In genomic region chr4:184506527-184507121, GRCh38 we compare ENCODE assay signal across 8 cellular contexts. TPM values are rescaled to one million over a fixed set of nuclear protein-coding genes. Genes with fewer than 3 reads are reported as not detected.
A peak's percentile ranks its signal among the peaks of the same experiment; 100 is the strongest.
DNase-seq lines count a peak whose midpoint lies in the region; ATAC-seq and TF ChIP-seq lines count a peak whose summit lies in the region.

No MANE protein-coding gene starts in this region.

- no peak for TF ChIP-seq POLR2A in heart left ventricle (IDR thresholded peaks at IDR 0.05)
- TF ChIP-seq POLR2A in NB4 (IDR thresholded peaks at IDR 0.05; ENCODE audit: extremely low read depth, insufficient read length), result no peak

- H3K9me3 Mint-ChIP-seq in progenitor cell of endocrine pancreas (ENCODE audit: low read depth), result peaks cover 11% of the 10 kb centered on the region

- H3K27me3 ChIP-seq in heart left ventricle, result no peaks in the 10 kb centered on the region
- no peaks in the 10 kb centered on the region for H3K27me3 ChIP-seq in brain microvascular endothelial cell (replicated peaks)

- intact Hi-C loops in heart left ventricle (cut with DNase I), result no loop called here
- intact Hi-C loops in Right ventricle myocardium superior (cut with DNase I), result no loop called here

- peaks cover 0 to 46% (median 0%) of the 10 kb centered on the region in 12 donors for H3K4me1 ChIP-seq in heart left ventricle

- ATAC-seq in heart left ventricle (peak in 3 of 4 donors; percentile 31 to 58 (median 39)), Right ventricle myocardium superior (ENCODE audit: poor library complexity) (no peak), HG02678 (IDR thresholded peaks at IDR 0.05; ENCODE audit: unreplicated experiment) (peak; percentile 99)

- H3K36me3 Mint-ChIP-seq in progenitor cell of endocrine pancreas (ENCODE audit: insufficient read depth), result no peaks in the 10 kb centered on the region

- peak in 2 of 12 donors; percentile 11 to 12 for TF ChIP-seq CTCF in heart left ventricle (IDR thresholded peaks at IDR 0.05)
- no peak for TF ChIP-seq CTCF in NB4 (IDR thresholded peaks at IDR 0.05; ENCODE audit: low read depth, low read length)
- peak; percentile 43 for TF ChIP-seq CTCF in brain microvascular endothelial cell (IDR thresholded peaks at IDR 0.05; ENCODE audit: low read depth, low read length, missing control alignments)
- peak; percentile 37 for TF ChIP-seq CTCF in progenitor cell of endocrine pancreas (IDR thresholded peaks at IDR 0.05; ENCODE audit: unreplicated experiment)

- no peak overlapping the region for H3K27ac Mint-ChIP-seq in progenitor cell of endocrine pancreas

- no peak overlapping the region for H3K4me3 Mint-ChIP-seq in progenitor cell of endocrine pancreas (ENCODE audit: low read depth)

- H3K36me3 ChIP-seq in heart left ventricle (no peaks in the 10 kb centered on the region), brain microvascular endothelial cell (replicated peaks) (no peaks in the 10 kb centered on the region)

- H3K4me3 ChIP-seq in heart left ventricle, result no peak overlapping the region
- H3K4me3 ChIP-seq in NB4 (ENCODE audit: low read depth, low read length), result no peak overlapping the region
- no peak overlapping the region for H3K4me3 ChIP-seq in brain microvascular endothelial cell (ENCODE audit: low read depth, low read length)

- H3K27ac ChIP-seq in heart left ventricle (peak overlapping the region in 1 of 12 donors; percentile 18), brain microvascular endothelial cell (no peak overlapping the region)

- no peaks in the 10 kb centered on the region for H3K4me1 Mint-ChIP-seq in progenitor cell of endocrine pancreas (ENCODE audit: low read depth)

- 72 to 79% (median 78%) methylated on average over 7 of the region's 7 CpGs for WGBS in heart left ventricle, 4 donors

- DNase-seq in heart left ventricle (no peak), Right ventricle myocardium superior (no peak), NB4 (ENCODE audit: low read depth) (peak; percentile 30), brain microvascular endothelial cell (no peak), progenitor cell of endocrine pancreas (ENCODE audit: low spot score, unreplicated experiment) (no peak), DMS79 treated with DMSO at 0.1 percent for 48 hours (lab: John Stamatoyannopoulos, UW) (no peak), NCI-H1092 (lab: John Stamatoyannopoulos, UW) (no peak)

- H3K27me3 Mint-ChIP-seq in progenitor cell of endocrine pancreas, result peaks cover 3% of the 10 kb centered on the region

- H3K9me3 ChIP-seq in heart left ventricle, result peaks cover 0 to 6% (median 0%) of the 10 kb centered on the region in 12 donors

- in situ Hi-C loops in brain microvascular endothelial cell (cut with HindIII; ENCODE audit: low pct_ligation_motif_present, low sequenced_read_pairs), result no loop called here

RNA-seq across cellular contexts. Expression of gene IRF2, which starts 32.3 kb away (rescaled TPM):
- total RNA-seq in heart left ventricle (10 to 100 TPM; 21.7 to 47.2 (median 28.7) TPM), Right ventricle myocardium superior (27.2 TPM), progenitor cell of endocrine pancreas (14.3 and 19.1 TPM in 2 replicates)
- polyA plus RNA-seq in heart left ventricle, result 10 to 100 TPM; 11.5 to 12.0 TPM
